13 cellular contexts compared by ENCODE assay signal in genomic region chr20:51958099-51958498, GRCh38.
DNase-seq lines count a peak whose midpoint lies in the region; ATAC-seq and TF ChIP-seq lines count a peak whose summit lies in the region.
"Had no signal": no experiment of that assay in that cellular context is flagged by ENCODE, and none has a peak within 500 bp of the region (broad histone marks: within the 10 kb centered on the region; RNA-seq: fewer than 3 reads in every experiment).

No MANE protein-coding gene starts in this region.

- H3K4me3 ChIP-seq in HUES48 (ENCODE audit: low read depth, low read length) (no peak overlapping the region), iPS-18a (ENCODE audit: low read length) (peak overlapping the region; percentile 9)

- H3K4me3 Mint-ChIP-seq in WTC11 (no peak overlapping the region), progenitor cell of endocrine pancreas (ENCODE audit: low read depth) (no peak overlapping the region)
- H3K4me3 Mint-ChIP-seq: T-helper 1 cell treated with Interleukin-12 subunit alpha and Interleukin-12 subunit beta and Interleukin-4 antibody, amounts not matched to agents 30 μg/mL and 1 μg/mL, for 36 hours had no signal

- H3K4me1 ChIP-seq in HUES48 (ENCODE audit: control insufficient read depth, insufficient read depth, low read length) (peaks cover 47% of the 10 kb centered on the region), iPS-18a (ENCODE audit: control insufficient read depth, low read depth, low read length) (peaks cover 49% of the 10 kb centered on the region)

- no peaks in the 10 kb centered on the region for H3K36me3 ChIP-seq in HUES48 (ENCODE audit: control insufficient read depth, insufficient read depth, low read length)
- H3K36me3 ChIP-seq in iPS-18a (ENCODE audit: control insufficient read depth, low read depth, low read length): no peaks in the 10 kb centered on the region

- H3K9ac ChIP-seq in HUES48 (ENCODE audit: low read depth, low read length) (no peak overlapping the region), iPS-18a (ENCODE audit: low read length) (peak overlapping the region; percentile 8)

- H3K36me3 Mint-ChIP-seq in WTC11: peaks cover 4% of the 10 kb centered on the region; the same call in 1 of the 2 replicates
- peaks cover 3% of the 10 kb centered on the region for H3K36me3 Mint-ChIP-seq in progenitor cell of endocrine pancreas (ENCODE audit: insufficient read depth)

- H3K27me3 Mint-ChIP-seq in WTC11 (ENCODE audit: low read depth): no peaks in the 10 kb centered on the region
- no peaks in the 10 kb centered on the region for H3K27me3 Mint-ChIP-seq in progenitor cell of endocrine pancreas

- TF ChIP-seq CTCF in WTC11 (IDR thresholded peaks at IDR 0.05) (no peak), progenitor cell of endocrine pancreas (IDR thresholded peaks at IDR 0.05; ENCODE audit: unreplicated experiment) (no peak)

- H3K9me3 ChIP-seq in HUES48 (ENCODE audit: control insufficient read depth, insufficient read depth, low read length): no peaks in the 10 kb centered on the region
- H3K9me3 ChIP-seq in iPS-18a (ENCODE audit: control insufficient read depth, low read depth, low read length): no peaks in the 10 kb centered on the region

- H3K9me3 Mint-ChIP-seq in WTC11: peaks cover 4% of the 10 kb centered on the region
- peaks cover 3% of the 10 kb centered on the region for H3K9me3 Mint-ChIP-seq in progenitor cell of endocrine pancreas (ENCODE audit: low read depth)

- no peak for ATAC-seq in WTC11
- ATAC-seq in left colon: no peak
- ATAC-seq in HG02970 (IDR thresholded peaks at IDR 0.05; ENCODE audit: low FRiP score, unreplicated experiment): no peak

- H3K4me1 Mint-ChIP-seq in WTC11 (peaks cover 54% of the 10 kb centered on the region), progenitor cell of endocrine pancreas (ENCODE audit: low read depth) (peaks cover 42% of the 10 kb centered on the region)

- peak overlapping the region; percentile 80 for H3K27ac ChIP-seq in HUES48 (ENCODE audit: low read depth, low read length)
- peak overlapping the region; percentile 33 for H3K27ac ChIP-seq in iPS-18a (ENCODE audit: low read length)
- H3K27ac ChIP-seq: C4-2B had no signal

- DNase-seq in WTC11 (ENCODE audit: low spot score): no peak
- DNase-seq in progenitor cell of endocrine pancreas (ENCODE audit: low spot score, unreplicated experiment): no peak
- no peak for DNase-seq in C1 segment of cervical spinal cord (lab: John Stamatoyannopoulos, UW)
- no peak for DNase-seq in NCI-H345 (lab: John Stamatoyannopoulos, UW)
- DNase-seq in left colon: no peak
- DNase-seq: COR-L47, DMS153, NCI-H2227 treated with DMSO at 0.1 percent for 48 hours had no signal

- POLR2A ChIA-PET in WTC11 (lab: Charles Lee): no interaction called here

- CTCF ChIA-PET in WTC11 (lab: Charles Lee): interaction anchor here (0.6 to 1.9 kb wide), 3 partner anchors 9 to 158 kb away, joined by 3 to 4 read pairs (median 4); no protein-coding TSS in a partner anchor

- H3K27ac Mint-ChIP-seq in WTC11: peak overlapping the region; percentile 59; the same call in 1 of the 2 replicates
- peak overlapping the region; percentile 96 for H3K27ac Mint-ChIP-seq in progenitor cell of endocrine pancreas
- H3K27ac Mint-ChIP-seq: T-helper 1 cell treated with Interleukin-12 subunit alpha and Interleukin-12 subunit beta and Interleukin-4 antibody, amounts not matched to agents 30 μg/mL and 1 μg/mL, for 36 hours had no signal

- no peaks in the 10 kb centered on the region for H3K27me3 ChIP-seq in HUES48 (ENCODE audit: control insufficient read depth, insufficient read depth, low read length)
- no peaks in the 10 kb centered on the region for H3K27me3 ChIP-seq in iPS-18a (ENCODE audit: control insufficient read depth, insufficient read depth, low read length)

- intact Hi-C loops in left colon (cut with DNase I, micrococcal nuclease): no loop called here

TF ChIP-seq in WTC11, 78 proteins besides CTCF, POLR2A, EP300 and RAD21 (continues in another document):
- TF ChIP-seq ZNF425 (CRISPR knock-in tag; conservative IDR thresholded peaks at IDR 0.05) (no peak), ATF3 (CRISPR knock-in tag; conservative IDR thresholded peaks at IDR 0.05) (no peak), ATF1 (CRISPR knock-in tag; IDR thresholded peaks at IDR 0.05) (no peak), USF1 (CRISPR knock-in tag; IDR thresholded peaks at IDR 0.05) (no peak), CREB1 (CRISPR knock-in tag; IDR thresholded peaks at IDR 0.05) (no peak), ZNF423 (CRISPR knock-in tag; IDR thresholded peaks at IDR 0.05) (no peak), ATF6 (CRISPR knock-in tag; IDR thresholded peaks at IDR 0.05) (no peak), CDX4 (CRISPR knock-in tag; IDR thresholded peaks at IDR 0.05; ENCODE audit: borderline replicate concordance) (no peak), MYBL2 (CRISPR knock-in tag; IDR thresholded peaks at IDR 0.05) (no peak), CREM (CRISPR knock-in tag; IDR thresholded peaks at IDR 0.05) (no peak), MLX (CRISPR knock-in tag; IDR thresholded peaks at IDR 0.05) (no peak)
